Comparison of ENCODE assay signal across 12 cellular contexts in the genomic region with DNA sequence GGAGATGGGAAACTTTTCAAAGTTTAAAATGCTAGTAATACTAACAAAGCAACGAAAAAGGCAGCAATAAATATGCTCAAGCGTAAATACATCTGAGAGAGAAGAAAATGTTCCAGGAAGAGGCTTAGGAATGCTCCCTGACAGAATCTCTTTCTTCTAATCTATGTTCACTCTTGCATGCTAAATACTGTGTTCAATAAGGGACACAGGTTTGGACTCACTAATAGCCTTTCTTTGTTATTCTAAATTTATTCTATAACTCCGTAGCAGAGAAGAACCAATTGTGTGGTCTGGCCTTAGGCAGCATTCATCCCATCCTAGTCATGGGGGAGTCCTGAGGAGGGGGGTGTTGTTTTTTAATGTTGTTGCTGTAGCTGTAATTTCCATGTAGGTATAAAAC.
"Had no signal": no experiment of that assay in that cellular context is flagged by ENCODE, and none has a peak within 500 bp of the region (broad histone marks: within the 10 kb centered on the region; RNA-seq: fewer than 3 reads in every experiment).

No MANE protein-coding gene starts in this region.

- H3K4me3 Mint-ChIP-seq: activated CD8-positive, alpha-beta memory T cell treated with anti-CD3 and anti-CD28 coated beads, Interleukin-2, amount 10 ng/mL, durations not matched to agents 7 days and 5 days; activated naive CD8-positive, alpha-beta T cell; activated T-cell treated with anti-CD3 and anti-CD28 coated beads, Interleukin-2, amount 50 U/mL, for 4 hours had no signal

- H3K27me3 Mint-ChIP-seq: activated CD8-positive, alpha-beta memory T cell treated with anti-CD3 and anti-CD28 coated beads, Interleukin-2, amount 10 ng/mL, durations not matched to agents 7 days and 5 days had no signal

- H3K9me3 ChIP-seq: heart right ventricle, tibial nerve had no signal

- DNase-seq: activated CD4-positive, alpha-beta T cell treated with anti-CD3 and anti-CD28 coated beads, Interleukin-2, amount 50 U/mL, for 4 hours; activated CD8-positive, alpha-beta memory T cell treated with anti-CD3 and anti-CD28 coated beads, Interleukin-2, amount 10 ng/mL, durations not matched to agents 7 days and 5 days; activated effector memory CD4-positive, alpha-beta T cell treated with anti-CD3 and anti-CD28 coated beads, Interleukin-2, amount 50 U/mL, for 16 hours; activated T-cell treated with anti-CD3 and anti-CD28 coated beads, Interleukin-2, amount 50 U/mL, for 4 hours; anterior cingulate cortex; foreskin keratinocyte; heart right ventricle; left ventricle myocardium superior; T-helper 2 cell had no signal

- H3K36me3 ChIP-seq: heart right ventricle, tibial nerve had no signal

- H3K4me1 Mint-ChIP-seq: activated CD8-positive, alpha-beta memory T cell treated with anti-CD3 and anti-CD28 coated beads, Interleukin-2, amount 10 ng/mL, durations not matched to agents 7 days and 5 days had no signal

- H3K27ac Mint-ChIP-seq: activated CD8-positive, alpha-beta memory T cell treated with anti-CD3 and anti-CD28 coated beads, Interleukin-2, amount 10 ng/mL, durations not matched to agents 7 days and 5 days; activated naive CD8-positive, alpha-beta T cell had no signal

- H3K27me3 ChIP-seq: foreskin keratinocyte, heart right ventricle, tibial nerve had no signal

- H3K4me3 ChIP-seq: heart right ventricle, smooth muscle cell, tibial nerve had no signal

- H3K36me3 Mint-ChIP-seq: activated CD8-positive, alpha-beta memory T cell treated with anti-CD3 and anti-CD28 coated beads, Interleukin-2, amount 10 ng/mL, durations not matched to agents 7 days and 5 days; activated naive CD8-positive, alpha-beta T cell had no signal

- H3K27ac ChIP-seq: foreskin keratinocyte, heart right ventricle, tibial nerve had no signal
